ENCODE assay signal across 14 cellular contexts in genomic region chr14:105199093-105199492, GRCh38. TPM values are rescaled to one million over a fixed set of nuclear protein-coding genes. Genes with fewer than 3 reads are reported as not detected.
A peak's percentile ranks its signal among the peaks of the same experiment; 100 is the strongest.
DNase-seq lines count a peak whose midpoint lies in the region; ATAC-seq and TF ChIP-seq lines count a peak whose summit lies in the region.
"Had no signal": no experiment of that assay in that cellular context is flagged by ENCODE, and none has a peak within 500 bp of the region (broad histone marks: within the 10 kb centered on the region; RNA-seq: fewer than 3 reads in every experiment).

No MANE protein-coding gene starts in this region.

- H3K27ac Mint-ChIP-seq in effector memory CD8-positive, alpha-beta T cell, result no peak overlapping the region
- H3K27ac Mint-ChIP-seq: activated CD8-positive, alpha-beta T cell treated with anti-CD3 and anti-CD28 coated beads for 36 hours had no signal

- intact Hi-C loops in heart left ventricle (cut with DNase I), result loop anchor here in 1 of 10 donors (5.0 kb wide), 1 partner anchor 47 kb away; no protein-coding TSS in a partner anchor
- intact Hi-C loops in Right ventricle myocardium inferior (cut with DNase I), result no loop called here
- intact Hi-C loops in right lobe of liver (cut with DNase I), result no loop called here
- intact Hi-C loops in esophagus squamous epithelium (cut with DNase I), result no loop called here

- WGBS in heart left ventricle, 4 donors, result 39 to 60% (median 48%) methylated on average over 13 to 18 of the region's 18 CpGs
- 67% methylated on average over 1 of the region's 18 CpGs for WGBS in right lobe of liver (ENCODE audit: insufficient coverage, low coverage, low lambda C conversion rate, missing lambda C conversion rate)
- 30 to 64% methylated on average over 8 to 9 of the region's 18 CpGs for WGBS in esophagus squamous epithelium, 2 donors

- TF ChIP-seq POLR2A in heart left ventricle (IDR thresholded peaks at IDR 0.05) (no peak), right lobe of liver (IDR thresholded peaks at IDR 0.05) (no peak), esophagus squamous epithelium (IDR thresholded peaks at IDR 0.05) (no peak)

- peak in 4 of 5 donors; percentile 62 to 79 (median 75) for DNase-seq in heart left ventricle
- no peak for DNase-seq in Right ventricle myocardium inferior (ENCODE audit: missing footprints)
- DNase-seq in brain microvascular endothelial cell, result peak; percentile 37
- peak in 1 of 3 donors; percentile 62 for DNase-seq in right lobe of liver
- no peak for DNase-seq in GM20000 (ENCODE audit: low spot score)
- DNase-seq in NOMO-1 treated with dmso at 0.1 percent for 144 hours (lab: John Stamatoyannopoulos, UW; ENCODE audit: unreplicated experiment), result no peak
- no peak for DNase-seq in esophagus squamous epithelium (lab: John Stamatoyannopoulos, UW)
- DNase-seq in effector memory CD8-positive, alpha-beta T cell, result no peak
- DNase-seq: activated CD8-positive, alpha-beta T cell treated with anti-CD3 and anti-CD28 coated beads for 36 hours; activated naive CD4-positive, alpha-beta T cell; foreskin keratinocyte; transverse colon had no signal

- H3K9me3 ChIP-seq in heart left ventricle, result no peaks in the 10 kb centered on the region
- no peaks in the 10 kb centered on the region for H3K9me3 ChIP-seq in right lobe of liver
- no peaks in the 10 kb centered on the region for H3K9me3 ChIP-seq in esophagus squamous epithelium
- H3K9me3 ChIP-seq: transverse colon had no signal

- H3K4me1 ChIP-seq in heart left ventricle, result peaks cover 4 to 100% (median 74%) of the 10 kb centered on the region in 12 donors
- peaks cover 0 to 8% (median 3%) of the 10 kb centered on the region in 4 donors for H3K4me1 ChIP-seq in right lobe of liver
- H3K4me1 ChIP-seq in esophagus squamous epithelium, result peaks cover 20 to 89% (median 54%) of the 10 kb centered on the region in 3 donors
- H3K4me1 ChIP-seq: foreskin keratinocyte had no signal

- peaks cover 11% of the 10 kb centered on the region for H3K36me3 Mint-ChIP-seq in effector memory CD8-positive, alpha-beta T cell (ENCODE audit: insufficient read depth)

- H3K27ac ChIP-seq in heart left ventricle, result peak overlapping the region; percentile 46 to 97 (median 85)
- no peak overlapping the region for H3K27ac ChIP-seq in brain microvascular endothelial cell
- H3K27ac ChIP-seq in right lobe of liver, result no peak overlapping the region
- H3K27ac ChIP-seq in esophagus squamous epithelium, result peak overlapping the region in 2 of 4 donors; percentile 73 to 80
- H3K27ac ChIP-seq: foreskin keratinocyte had no signal

- peaks cover 46 to 60% of the 10 kb centered on the region in 2 donors for H3K27me3 Mint-ChIP-seq in effector memory CD8-positive, alpha-beta T cell

- in situ Hi-C loops in brain microvascular endothelial cell (cut with HindIII; ENCODE audit: low pct_ligation_motif_present, low sequenced_read_pairs), result no loop called here

- no peak for TF ChIP-seq CTCF in heart left ventricle (IDR thresholded peaks at IDR 0.05)
- TF ChIP-seq CTCF in brain microvascular endothelial cell (IDR thresholded peaks at IDR 0.05; ENCODE audit: low read depth, low read length, missing control alignments), result no peak
- TF ChIP-seq CTCF in right lobe of liver (IDR thresholded peaks at IDR 0.05), result no peak
- TF ChIP-seq CTCF in GM20000 (IDR thresholded peaks at IDR 0.05; ENCODE audit: extremely low read depth, missing control alignments), result no peak
- no peak for TF ChIP-seq CTCF in esophagus squamous epithelium (IDR thresholded peaks at IDR 0.05)

- peaks cover 11 to 28% of the 10 kb centered on the region in 2 donors for H3K4me1 Mint-ChIP-seq in effector memory CD8-positive, alpha-beta T cell (ENCODE audit: low read depth in 2 of 2)

- peak overlapping the region in 2 of 12 donors; percentile 4 to 9 for H3K4me3 ChIP-seq in heart left ventricle
- H3K4me3 ChIP-seq in brain microvascular endothelial cell (ENCODE audit: low read depth, low read length), result no peak overlapping the region
- no peak overlapping the region for H3K4me3 ChIP-seq in right lobe of liver
- H3K4me3 ChIP-seq in esophagus squamous epithelium, result no peak overlapping the region
- H3K4me3 ChIP-seq: transverse colon had no signal

- H3K4me3 Mint-ChIP-seq in effector memory CD8-positive, alpha-beta T cell, result no peak overlapping the region
- H3K4me3 Mint-ChIP-seq: activated CD8-positive, alpha-beta T cell treated with anti-CD3 and anti-CD28 coated beads for 36 hours; nephron; T-helper 1 cell treated with Interleukin-12 subunit alpha and Interleukin-12 subunit beta and Interleukin-4 antibody, amounts not matched to agents 30 μg/mL and 1 μg/mL, for 36 hours had no signal

- peaks cover 0 to 57% (median 22%) of the 10 kb centered on the region in 9 donors for H3K27me3 ChIP-seq in heart left ventricle
- no peaks in the 10 kb centered on the region for H3K27me3 ChIP-seq in brain microvascular endothelial cell (replicated peaks)
- H3K27me3 ChIP-seq in right lobe of liver, result peaks cover 0 to 7% of the 10 kb centered on the region in 2 donors
- H3K27me3 ChIP-seq in esophagus squamous epithelium, result peaks cover 6 to 97% (median 16%) of the 10 kb centered on the region in 4 donors

- ATAC-seq in heart left ventricle, result peak in 3 of 4 donors; percentile 9 to 52 (median 12)
- ATAC-seq in Right ventricle myocardium inferior, result no peak
- ATAC-seq in right lobe of liver, result peak; percentile 34 to 55 (median 50)
- ATAC-seq in effector memory CD8-positive, alpha-beta T cell (replicated peaks), result no peak
- ATAC-seq: activated CD8-positive, alpha-beta T cell treated with anti-CD3 and anti-CD28 coated beads for 36 hours; foreskin keratinocyte had no signal

- H3K9me3 Mint-ChIP-seq in effector memory CD8-positive, alpha-beta T cell, result no peaks in the 10 kb centered on the region
- H3K9me3 Mint-ChIP-seq: activated CD8-positive, alpha-beta T cell treated with anti-CD3 and anti-CD28 coated beads for 36 hours; nephron; T-helper 1 cell treated with Interleukin-12 subunit alpha and Interleukin-12 subunit beta and Interleukin-4 antibody, amounts not matched to agents 30 μg/mL and 1 μg/mL, for 36 hours had no signal

- H3K36me3 ChIP-seq in heart left ventricle (no peaks in the 10 kb centered on the region), brain microvascular endothelial cell (replicated peaks) (no peaks in the 10 kb centered on the region), right lobe of liver (no peaks in the 10 kb centered on the region), esophagus squamous epithelium (no peaks in the 10 kb centered on the region)
- H3K36me3 ChIP-seq: transverse colon had no signal

RNA-seq across cellular contexts. Expression of gene NUDT14, which starts 18.0 kb away (rescaled TPM):
- total RNA-seq in heart left ventricle, result 10 to 100 TPM; 16.7 to 48.9 (median 23.8) TPM
- polyA plus RNA-seq in heart left ventricle, result 10 to 100 TPM; 14.3 to 29.6 TPM
- 33.9 TPM for total RNA-seq in Right ventricle myocardium inferior
- 10 to 100 TPM in 5 of 6 experiments, 1 to 10 TPM in 1; 9.0 to 27.4 (median 11.4) TPM for total RNA-seq in right lobe of liver
- 10 to 100 TPM in 3 of 4 donors, 1 to 10 TPM in 1; 9.7 to 17.6 (median 15.4) TPM for total RNA-seq in esophagus squamous epithelium

RNA-seq across cellular contexts. Expression of gene JAG2, which starts 30.5 kb away (rescaled TPM):
- 10 to 100 TPM; 20.4 to 62.4 (median 28.6) TPM for total RNA-seq in heart left ventricle
- polyA plus RNA-seq in heart left ventricle, result 10 to 100 TPM; 19.1 to 25.2 TPM
- 34.6 TPM for total RNA-seq in Right ventricle myocardium inferior
- total RNA-seq in right lobe of liver, result 1 to 10 TPM; 1.1 to 3.5 (median 1.2) TPM
- total RNA-seq in esophagus squamous epithelium, result 10 to 100 TPM; 20.7 to 29.4 (median 23.3) TPM

RNA-seq across cellular contexts. Expression of gene BTBD6, which starts 49.2 kb away (rescaled TPM):
- 10 to 100 TPM; 28.8 to 51.8 (median 34.8) TPM for total RNA-seq in heart left ventricle
- polyA plus RNA-seq in heart left ventricle, result 10 to 100 TPM; 40.7 to 56.3 TPM
- 48.8 TPM for total RNA-seq in Right ventricle myocardium inferior
- 10 to 100 TPM; 16.5 to 25.0 (median 17.7) TPM for total RNA-seq in right lobe of liver
- 10 to 100 TPM; 41.0 to 52.7 (median 46.9) TPM for total RNA-seq in esophagus squamous epithelium

Comparison
In these comparisons a context has a peak if more than half of its experiments do, and no peak if none do; other contexts are left out.
1. ATAC-seq: peak in heart left ventricle (3 of 4) and right lobe of liver (4 of 4); none in Right ventricle myocardium inferior (single experiment) and effector memory CD8-positive, alpha-beta T cell (single experiment).
2. DNase-seq: peak in heart left ventricle (4 of 5) and brain microvascular endothelial cell (single experiment); none in Right ventricle myocardium inferior (single experiment), GM20000 (single experiment), NOMO-1 treated with dmso at 0.1 percent for 144 hours (single experiment), esophagus squamous epithelium (single experiment) and effector memory CD8-positive, alpha-beta T cell (0 of 3).
3. H3K27ac ChIP-seq: peak in heart left ventricle (12 of 12); none in brain microvascular endothelial cell (single experiment) and right lobe of liver (0 of 3).